27 cellular contexts compared by ENCODE assay signal in the genomic region with DNA sequence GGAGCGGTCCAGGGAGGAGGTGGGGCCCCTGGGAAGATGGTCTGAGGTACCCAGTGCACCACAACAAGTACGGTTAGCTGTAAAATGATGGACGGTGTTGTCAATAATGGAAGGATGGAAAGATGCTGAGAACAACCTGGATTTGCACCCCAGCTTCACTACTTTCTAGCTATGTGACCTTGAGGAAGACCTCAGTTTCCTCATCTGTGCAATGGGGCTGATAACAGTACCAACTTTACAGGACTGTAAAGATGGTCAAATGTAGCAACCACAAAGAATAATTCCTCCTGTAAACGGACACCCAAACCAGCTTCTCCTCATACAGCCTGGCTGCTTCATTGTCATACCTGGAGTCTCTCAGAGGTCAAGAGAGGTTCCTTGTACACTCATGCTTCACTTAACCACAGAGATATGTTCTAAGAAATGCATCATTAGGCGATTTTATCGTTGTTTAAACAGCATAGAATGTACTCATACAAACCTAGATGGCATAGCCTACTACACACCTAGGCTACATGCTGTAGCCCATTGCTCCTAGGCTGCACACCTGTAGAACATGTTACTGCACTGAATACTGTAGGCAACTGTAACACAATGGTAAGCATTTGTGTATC.
DNase-seq lines count a peak whose midpoint lies in the region; ATAC-seq, FAIRE-seq and TF ChIP-seq lines count a peak whose summit lies in the region.
"Had no signal": no experiment of that assay in that cellular context is flagged by ENCODE, and none has a peak within 500 bp of the region (broad histone marks: within the 10 kb centered on the region; RNA-seq: fewer than 3 reads in every experiment).

No MANE protein-coding gene starts in this region.

- H3K27ac ChIP-seq in HepG2 (ENCODE audit: extremely low read length, insufficient read depth, low read length), result no peak overlapping the region
- peak overlapping the region in 1 of 3 donors; percentile 8 for H3K27ac ChIP-seq in right lobe of liver
- H3K27ac ChIP-seq in spleen, result peak overlapping the region in 5 of 8 donors; percentile 45 to 69 (median 53)
- H3K27ac ChIP-seq: 22Rv1; BLaER1 treated with 17β-estradiol and CSF1 and Interleukin-3, amounts not matched to agents 10 nM and 100 nM; GM23248 had no signal

- FAIRE-seq in HepG2 (lab: Jason Lieb, UNC), result no peak
- no peak for FAIRE-seq in bronchial epithelial cell (lab: Jason Lieb, UNC)
- FAIRE-seq: A204.1, D721Med, GM12878, GM18507, H1 had no signal

- TF ChIP-seq CTCF in HepG2 (CRISPR knock-in tag; IDR thresholded peaks at IDR 0.05) (no peak), right lobe of liver (IDR thresholded peaks at IDR 0.05) (no peak), bronchial epithelial cell (IDR thresholded peaks at IDR 0.05; ENCODE audit: insufficient read depth, low read length, severe bottlenecking) (no peak), spleen (IDR thresholded peaks at IDR 0.05 in 8 of 11, conservative IDR thresholded peaks at IDR 0.05 in 3 of 11) (no peak), lower leg skin (IDR thresholded peaks at IDR 0.05) (no peak)

- H2AFZ ChIP-seq in HepG2 (ENCODE audit: low read length), result no peak overlapping the region
- H2AFZ ChIP-seq: GM23248 had no signal

- no peaks in the 10 kb centered on the region for H3K79me2 ChIP-seq in HepG2 (ENCODE audit: insufficient read depth, low read length)

- WGBS in HepG2 (ENCODE audit: low lambda C conversion rate), result 12% methylated on average over 6 of the region's 6 CpGs
- 69% methylated on average over 5 of the region's 6 CpGs for WGBS in right lobe of liver (ENCODE audit: insufficient coverage, low coverage, low lambda C conversion rate, missing lambda C conversion rate)
- WGBS in spleen, 5 donors, result 76 to 96% (median 83%) methylated on average over 6 of the region's 6 CpGs
- WGBS in lower leg skin, 2 donors, result 74 to 85% methylated on average over 6 of the region's 6 CpGs

- no peaks in the 10 kb centered on the region for H3K9me3 ChIP-seq in HepG2 (ENCODE audit: low read length)
- no peaks in the 10 kb centered on the region for H3K9me3 ChIP-seq in right lobe of liver
- no peaks in the 10 kb centered on the region for H3K9me3 ChIP-seq in spleen
- H3K9me3 ChIP-seq: BE2C; BLaER1 treated with 17β-estradiol and CSF1 and Interleukin-3, amounts not matched to agents 10 nM and 100 nM had no signal

- intact Hi-C loops in HepG2 (cut with micrococcal nuclease; ENCODE audit: unreplicated experiment) (no loop called here), right lobe of liver (cut with DNase I) (no loop called here), spleen (cut with DNase I; ENCODE audit: low total_unique reads) (no loop called here), lower leg skin (cut with DNase I; ENCODE audit: low total_unique reads) (no loop called here)

- in situ Hi-C loops in HepG2 (cut with HindIII; ENCODE audit: extremely low pct_ligation_motif_present, low pct_unique_long_range_greater_than_20kb), result no loop called here

- POLR2A ChIA-PET in HepG2 (lab: Yijun Ruan, JAX), result no interaction called here

- H3K4me1 ChIP-seq in HepG2 (ENCODE audit: insufficient read depth, low read length) (no peaks in the 10 kb centered on the region), right lobe of liver (no peaks in the 10 kb centered on the region), spleen (peaks cover 0 to 23% (median 7%) of the 10 kb centered on the region in 6 donors)
- H3K4me1 ChIP-seq: BE2C had no signal

- no peaks in the 10 kb centered on the region for H4K20me1 ChIP-seq in HepG2 (ENCODE audit: insufficient read depth, low read length)
- H4K20me1 ChIP-seq: BLaER1 treated with 17β-estradiol and CSF1 and Interleukin-3, amounts not matched to agents 10 nM and 100 nM had no signal

- H3K4me3 ChIP-seq in HepG2 (replicated peaks in 1 of 3; ENCODE audit: insufficient read depth in 1 of 3, low read depth in 2 of 3, low read length in 3 of 3), result no peak overlapping the region
- no peak overlapping the region for H3K4me3 ChIP-seq in right lobe of liver
- H3K4me3 ChIP-seq in bronchial epithelial cell (ENCODE audit: low read depth, low read length), result no peak overlapping the region
- H3K4me3 ChIP-seq in spleen, result no peak overlapping the region
- H3K4me3 ChIP-seq in lower leg skin (ENCODE audit: low read depth, poor library complexity, severe bottlenecking), result no peak overlapping the region
- H3K4me3 ChIP-seq: BLaER1 treated with 17β-estradiol and CSF1 and Interleukin-3, amounts not matched to agents 10 nM and 100 nM; GM12878; GM23248 had no signal

- no peak overlapping the region for H3K4me2 ChIP-seq in HepG2 (ENCODE audit: low read depth, low read length)

- BruUV-seq in HepG2 (replicated peaks; lab: Mats Ljungman, UMichigan), result no TSS peak

- no peak overlapping the region for H3K9ac ChIP-seq in HepG2 (ENCODE audit: insufficient read depth, low read depth, low read length)
- H3K9ac ChIP-seq: BLaER1 treated with 17β-estradiol and CSF1 and Interleukin-3, amounts not matched to agents 10 nM and 100 nM; GM23248 had no signal

- no peak for DNase-seq in HepG2 (ENCODE audit: low spot score)
- DNase-seq in right lobe of liver, result no peak
- peak; percentile 13 for DNase-seq in OCI-M1 (lab: John Stamatoyannopoulos, UW)
- DNase-seq in bronchial epithelial cell (ENCODE audit: low read depth), result peak; percentile 29
- DNase-seq in spleen, result no peak
- DNase-seq in HT-29 (ENCODE audit: low spot score), result no peak
- no peak for DNase-seq in lower leg skin (ENCODE audit: low spot score in 2 of 2)
- DNase-seq: ACHN; AML-193; BE2C; CD4-positive, alpha-beta T cell; CD8-positive, alpha-beta memory T cell; DMS 273 treated with DMSO at 0.1 percent for 48 hours; DMS79; EL; GDM1; GM23248; H7; HCEC 1CT had no signal

- no peak for TF ChIP-seq EP300 in HepG2 (IDR thresholded peaks at IDR 0.05; ENCODE audit: low read depth in 2 of 2, low read length in 2 of 2)
- no peak for TF ChIP-seq EP300 in HepG2 (CRISPR knock-in tag; IDR thresholded peaks at IDR 0.05; ENCODE audit: borderline replicate concordance)

- ATAC-seq in HepG2 (no peak), right lobe of liver (no peak), GM19324 (IDR thresholded peaks at IDR 0.05; ENCODE audit: low FRiP score, unreplicated experiment) (no peak)
- ATAC-seq: GM12878 had no signal

- no peak for TF ChIP-seq POLR2A in HepG2 (IDR thresholded peaks at IDR 0.05; ENCODE audit: insufficient read depth in 1 of 2, low read depth in 2 of 2, low read length in 2 of 2)
- no peak for TF ChIP-seq POLR2A in right lobe of liver (IDR thresholded peaks at IDR 0.05)
- no peak for TF ChIP-seq POLR2A in spleen (IDR thresholded peaks at IDR 0.05)
- no peak for TF ChIP-seq POLR2A in lower leg skin (IDR thresholded peaks at IDR 0.05)

- H3K36me3 ChIP-seq in HepG2 (replicated peaks in 1 of 2; ENCODE audit: control insufficient read depth in 1 of 2, insufficient read depth in 2 of 2, low read length in 2 of 2) (no peaks in the 10 kb centered on the region), right lobe of liver (no peaks in the 10 kb centered on the region), bronchial epithelial cell (ENCODE audit: control insufficient read depth, insufficient read depth, low read length) (no peaks in the 10 kb centered on the region), spleen (no peaks in the 10 kb centered on the region)
- H3K36me3 ChIP-seq: BE2C; BLaER1 treated with 17β-estradiol and CSF1 and Interleukin-3, amounts not matched to agents 10 nM and 100 nM had no signal

- TF ChIP-seq RAD21 in HepG2 (CRISPR knock-in tag; IDR thresholded peaks at IDR 0.05), result no peak

- CTCF ChIA-PET in HepG2 (lab: Yijun Ruan, JAX; ENCODE audit: low intra/inter-chr PET ratio, low total read pairs), result no interaction called here

- H3K27me3 ChIP-seq in HepG2 (ENCODE audit: control insufficient read depth in 1 of 2, insufficient read depth in 2 of 2, low read length in 2 of 2) (peaks cover 1 to 20% of the 10 kb centered on the region in 2 experiments; a peak in 3 of 5 replicates), right lobe of liver (no peaks in the 10 kb centered on the region), bronchial epithelial cell (ENCODE audit: control insufficient read depth, insufficient read depth, low read length) (no peaks in the 10 kb centered on the region), spleen (replicated peaks in 1 of 7) (no peaks in the 10 kb centered on the region)
- H3K27me3 ChIP-seq: BE2C; BLaER1 treated with 17β-estradiol and CSF1 and Interleukin-3, amounts not matched to agents 10 nM and 100 nM had no signal

TF ChIP-seq in HepG2, 621 proteins besides CTCF, POLR2A, EP300 and RAD21:
- 0 out of 2 replicates have a peak, but pooled peaks have one; percentile 20 for TF ChIP-seq ZNF629 (CRISPR knock-in tag; conservative IDR thresholded peaks at IDR 0.05)
- TF ChIP-seq, protein P1, sequence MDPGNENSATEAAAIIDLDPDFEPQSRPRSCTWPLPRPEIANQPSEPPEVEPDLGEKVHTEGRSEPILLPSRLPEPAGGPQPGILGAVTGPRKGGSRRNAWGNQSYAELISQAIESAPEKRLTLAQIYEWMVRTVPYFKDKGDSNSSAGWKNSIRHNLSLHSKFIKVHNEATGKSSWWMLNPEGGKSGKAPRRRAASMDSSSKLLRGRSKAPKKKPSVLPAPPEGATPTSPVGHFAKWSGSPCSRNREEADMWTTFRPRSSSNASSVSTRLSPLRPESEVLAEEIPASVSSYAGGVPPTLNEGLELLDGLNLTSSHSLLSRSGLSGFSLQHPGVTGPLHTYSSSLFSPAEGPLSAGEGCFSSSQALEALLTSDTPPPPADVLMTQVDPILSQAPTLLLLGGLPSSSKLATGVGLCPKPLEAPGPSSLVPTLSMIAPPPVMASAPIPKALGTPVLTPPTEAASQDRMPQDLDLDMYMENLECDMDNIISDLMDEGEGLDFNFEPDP (CRISPR knock-in tag; conservative IDR thresholded peaks at IDR 0.05), result no peak

Comparison
In these comparisons a context has a peak if more than half of its experiments do, and no peak if none do; other contexts are left out.
1. DNase-seq: peak in OCI-M1 (single experiment) and bronchial epithelial cell (single experiment); none in HepG2 (single experiment), right lobe of liver (0 of 3), spleen (single experiment), HT-29 (single experiment) and lower leg skin (0 of 2).